ENCODE assay signal across 17 cellular contexts in the genomic region with DNA sequence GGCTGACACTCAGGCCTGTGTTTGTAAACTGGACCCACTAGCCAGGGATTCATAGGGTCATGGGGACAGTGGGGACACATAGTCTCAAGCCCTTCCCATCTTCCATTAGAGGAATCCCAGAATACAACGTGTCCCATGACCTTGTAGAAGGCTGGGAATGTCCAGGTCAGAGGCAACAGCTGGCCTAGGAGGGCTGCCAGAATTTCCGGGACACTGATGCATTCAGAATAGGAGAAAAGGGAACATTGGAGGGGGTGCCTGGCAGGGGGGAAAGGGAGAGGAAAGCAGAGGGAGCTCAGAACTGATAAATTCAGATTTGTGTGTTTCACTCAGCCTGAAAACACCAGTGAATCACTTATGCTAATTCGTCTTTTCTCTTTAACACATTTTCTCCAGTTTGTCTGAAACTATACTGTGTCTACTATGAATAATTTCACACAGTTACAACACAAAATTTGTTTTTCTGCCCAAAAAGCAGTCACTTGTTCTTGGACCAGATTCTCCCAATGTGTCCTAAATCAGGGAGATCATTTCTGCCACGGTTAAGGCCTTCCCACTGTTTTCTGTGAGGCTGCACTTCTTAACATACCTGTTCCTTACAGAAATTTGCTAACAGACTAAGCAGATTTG. TPM values are rescaled to one million over a fixed set of nuclear protein-coding genes. Genes with fewer than 3 reads are reported as not detected.
DNase-seq lines count a peak whose midpoint lies in the region; ATAC-seq and TF ChIP-seq lines count a peak whose summit lies in the region.
"Had no signal": no experiment of that assay in that cellular context is flagged by ENCODE, and none has a peak within 500 bp of the region (broad histone marks: within the 10 kb centered on the region; RNA-seq: fewer than 3 reads in every experiment).

No MANE protein-coding gene starts in this region.

- CTCF ChIA-PET in OCI-LY7 (lab: Charles Lee; ENCODE audit: unreplicated experiment) = no interaction called here

- no peaks in the 10 kb centered on the region for H3K27me3 ChIP-seq in right atrium auricular region

- H2AFZ ChIP-seq in OCI-LY7 (ENCODE audit: low read length) = no peak overlapping the region

- H3K27ac Mint-ChIP-seq in natural killer cell = no peak overlapping the region
- H3K27ac Mint-ChIP-seq: activated naive CD8-positive, alpha-beta T cell treated with anti-CD3 and anti-CD28 coated beads for 36 hours; activated T-cell treated with anti-CD3 and anti-CD28 coated beads, Interleukin-2, amount 50 U/mL, for 24 hours; naive thymus-derived CD8-positive, alpha-beta T cell had no signal

- H3K27me3 Mint-ChIP-seq in natural killer cell (ENCODE audit: low read depth in 2 of 2) = peaks cover 0 to 3% of the 10 kb centered on the region in 2 donors
- H3K27me3 Mint-ChIP-seq: activated naive CD8-positive, alpha-beta T cell treated with anti-CD3 and anti-CD28 coated beads for 36 hours; activated T-cell treated with anti-CD3 and anti-CD28 coated beads, Interleukin-2, amount 50 U/mL, for 24 hours had no signal

- no peaks in the 10 kb centered on the region for H3K36me3 Mint-ChIP-seq in natural killer cell
- H3K36me3 Mint-ChIP-seq: activated naive CD8-positive, alpha-beta T cell treated with anti-CD3 and anti-CD28 coated beads for 36 hours; naive thymus-derived CD8-positive, alpha-beta T cell had no signal

- no peak overlapping the region for H3K4me3 Mint-ChIP-seq in natural killer cell
- H3K4me3 Mint-ChIP-seq: activated naive CD8-positive, alpha-beta T cell treated with anti-CD3 and anti-CD28 coated beads for 36 hours; activated T-cell treated with anti-CD3 and anti-CD28 coated beads, Interleukin-2, amount 50 U/mL, for 24 hours; naive thymus-derived CD8-positive, alpha-beta T cell had no signal

- no TSS peak for BruUV-seq in OCI-LY7 (replicated peaks; lab: Mats Ljungman, UMichigan)

- ATAC-seq in omental fat pad (ENCODE audit: low FRiP score) = peak; percentile 48
- ATAC-seq in natural killer cell = no peak
- ATAC-seq in HG02610 (IDR thresholded peaks at IDR 0.05; ENCODE audit: unreplicated experiment) = no peak
- ATAC-seq: naive thymus-derived CD8-positive, alpha-beta T cell; PC-3 had no signal

- TF ChIP-seq CTCF in right atrium auricular region (IDR thresholded peaks at IDR 0.05) (no peak), omental fat pad (IDR thresholded peaks at IDR 0.05) (no peak), OCI-LY7 (conservative IDR thresholded peaks at IDR 0.05; ENCODE audit: low read length) (no peak), natural killer cell (IDR thresholded peaks at IDR 0.05) (no peak)

- H3K4me3 ChIP-seq in right atrium auricular region (no peak overlapping the region), OCI-LY7 (ENCODE audit: low read depth, low read length, poor library complexity, severe bottlenecking) (no peak overlapping the region)

- H3K4me1 ChIP-seq in right atrium auricular region (peaks cover 0 to 9% of the 10 kb centered on the region in 2 donors), OCI-LY7 (ENCODE audit: insufficient read depth, low read length, poor library complexity, severe bottlenecking) (no peaks in the 10 kb centered on the region)

- H4K20me1 ChIP-seq in OCI-LY7 (ENCODE audit: insufficient read depth, low read length) = no peaks in the 10 kb centered on the region

- no peaks in the 10 kb centered on the region for H3K36me3 ChIP-seq in right atrium auricular region
- H3K36me3 ChIP-seq in OCI-LY7 (ENCODE audit: insufficient read depth, low read length) = no peaks in the 10 kb centered on the region

- POLR2A ChIA-PET in OCI-LY7 (lab: Charles Lee) = no interaction called here

- no peak overlapping the region for H3K4me2 ChIP-seq in OCI-LY7 (ENCODE audit: low read length)

- DNase-seq in caudate nucleus (lab: John Stamatoyannopoulos, UW) (peak in 48 of 61 donors; percentile 3 to 79 (median 26)), right atrium auricular region (ENCODE audit: low spot score) (peak; percentile 75), omental fat pad (ENCODE audit: low spot score) (no peak), OCI-LY7 (ENCODE audit: low spot score) (no peak), natural killer cell (no peak), dermis blood vessel endothelial cell (no peak)
- DNase-seq: activated CD4-positive, alpha-beta T cell treated with anti-CD3 and anti-CD28 coated beads, Interleukin-2, amount 50 U/mL, for 4 hours; activated naive CD8-positive, alpha-beta T cell treated with anti-CD3 and anti-CD28 coated beads for 36 hours; activated T-cell treated with anti-CD3 and anti-CD28 coated beads, Interleukin-2, amount 50 U/mL, for 24 hours; central memory CD4-positive, alpha-beta T cell; foreskin melanocyte; naive thymus-derived CD8-positive, alpha-beta T cell; NCI-H2029; NCI-H526 treated with DMSO at 0.1 percent for 48 hours; PC-3 had no signal

- H3K4me1 Mint-ChIP-seq in natural killer cell = no peaks in the 10 kb centered on the region
- H3K4me1 Mint-ChIP-seq: activated naive CD8-positive, alpha-beta T cell treated with anti-CD3 and anti-CD28 coated beads for 36 hours; naive thymus-derived CD8-positive, alpha-beta T cell had no signal

- H3K9me3 ChIP-seq in right atrium auricular region (peaks cover 0 to 8% of the 10 kb centered on the region in 2 donors), OCI-LY7 (ENCODE audit: low read length) (no peaks in the 10 kb centered on the region)

- H3K79me2 ChIP-seq in OCI-LY7 (ENCODE audit: insufficient read depth, low read depth, low read length) = no peaks in the 10 kb centered on the region

- no peaks in the 10 kb centered on the region; the same call in 1 of the 2 replicates for H3K9me2 ChIP-seq in OCI-LY7 (ENCODE audit: insufficient read depth, low read length)

- intact Hi-C loops in OCI-LY7 (cut with micrococcal nuclease; ENCODE audit: unreplicated experiment) (no loop called here), natural killer cell (cut with micrococcal nuclease) (no loop called here)

- peak overlapping the region; percentile 52 for H3K27ac ChIP-seq in caudate nucleus (ENCODE audit: low read depth, low read length)
- peak overlapping the region; percentile 23 to 30 for H3K27ac ChIP-seq in right atrium auricular region
- peak overlapping the region; percentile 23 for H3K27ac ChIP-seq in temporal lobe (ENCODE audit: low read depth, low read length)
- no peak overlapping the region for H3K27ac ChIP-seq in OCI-LY7 (ENCODE audit: low read depth, low read length, poor library complexity, severe bottlenecking)

- H3K9me3 Mint-ChIP-seq in natural killer cell = peaks cover 0 to 2% of the 10 kb centered on the region in 2 donors
- H3K9me3 Mint-ChIP-seq: activated T-cell treated with anti-CD3 and anti-CD28 coated beads, Interleukin-2, amount 50 U/mL, for 24 hours had no signal

RNA-seq across cellular contexts. Expression of gene BMP2, which starts 35.4 kb away (rescaled TPM):
- total RNA-seq in right atrium auricular region (1 to 10 TPM; 6.9 to 8.9 TPM), omental fat pad (10 to 100 TPM; 12.3 to 36.6 (median 20.3) TPM), temporal lobe (6.1 TPM), OCI-LY7 (2022) (not detected in 2 replicates), natural killer cell (under 1 TPM; 0.45 to 0.66 (median 0.45) TPM), dermis blood vessel endothelial cell (23.1 and 33.7 TPM in 2 replicates)
- not detected in 2 replicates for total RNA-seq in OCI-LY7 (2014; rRNA removed; shearing (Covaris generic))
- total RNA-seq: activated naive CD8-positive, alpha-beta T cell treated with anti-CD3 and anti-CD28 coated beads for 36 hours; naive thymus-derived CD8-positive, alpha-beta T cell had no signal

Comparison
In these comparisons a context has a peak if more than half of its experiments do, and no peak if none do; other contexts are left out.
1. DNase-seq: peak in caudate nucleus (48 of 61) and right atrium auricular region (single experiment); none in omental fat pad (single experiment), OCI-LY7 (single experiment), natural killer cell (single experiment) and dermis blood vessel endothelial cell (single experiment).